ENCODE assay signal across 25 cellular contexts in genomic region chr16:77581706-77582105, GRCh38.
"Had no signal": no experiment of that assay in that cellular context is flagged by ENCODE, and none has a peak within 500 bp of the region (broad histone marks: within the 10 kb centered on the region; RNA-seq: fewer than 3 reads in every experiment).

No MANE protein-coding gene starts in this region.

- ATAC-seq: activated CD8-positive, alpha-beta T cell treated with anti-CD3 and anti-CD28 coated beads for 36 hours; activated naive CD4-positive, alpha-beta T cell treated with anti-CD3 and anti-CD28 coated beads, Interleukin-2, amount 50 U/mL, for 72 hours; stimulated activated naive B cell treated with anti-CD40 and anti-IgM and Interleukin-4, amounts not matched to agents 10 μg/mL and 1 μg/mL and 100 μg/mL, for 72 hours; T-cell had no signal

- H3K9me3 ChIP-seq: esophagus squamous epithelium, stomach had no signal

- H3K27ac ChIP-seq: breast epithelium, epithelial cell of prostate, esophagus squamous epithelium, left ventricle myocardium inferior, stomach, tibial nerve had no signal

- H3K4me1 ChIP-seq: breast epithelium, esophagus squamous epithelium, stomach, tibial nerve had no signal

- H3K4me3 ChIP-seq: breast epithelium, esophagus squamous epithelium, heart right ventricle, left ventricle myocardium inferior, lung, stomach, tibial nerve had no signal

- H3K27me3 ChIP-seq: breast epithelium, tibial nerve had no signal

- H3K36me3 ChIP-seq: breast epithelium, esophagus squamous epithelium, heart right ventricle, left ventricle myocardium inferior, stomach, tibial nerve had no signal

- DNase-seq: activated B cell treated with CpG ODN at 0.5 μM for 24 hours; activated CD4-positive, alpha-beta T cell treated with anti-CD3 and anti-CD28 coated beads, Interleukin-2, amount 50 U/mL, for 1 hour; activated CD8-positive, alpha-beta T cell treated with anti-CD3 and anti-CD28 coated beads for 36 hours; activated naive CD4-positive, alpha-beta T cell; activated T-cell treated with anti-CD3 and anti-CD28 coated beads, Interleukin-2, amount 50 U/mL, for 48 hours; aorta; central memory CD4-positive, alpha-beta T cell; dermis blood vessel endothelial cell; effector CD8-positive, alpha-beta T cell; esophagus squamous epithelium; foreskin fibroblast; heart right ventricle; left ventricle myocardium inferior; posterior cingulate gyrus; right cardiac atrium; stimulated activated CD4-positive, alpha-beta T cell treated with anti-CD3 and anti-CD28 coated beads, Interleukin-15, amount 100 ng/mL, for 24 hours; stimulated activated CD4-positive, alpha-beta T cell treated with anti-CD3 and anti-CD28 coated beads, Interleukin-2, amount 100 ng/mL, for 24 hours; stimulated activated naive B cell treated with anti-CD40 and anti-IgM and Interleukin-4, amounts not matched to agents 10 μg/mL and 1 μg/mL and 100 μg/mL, for 72 hours; stomach; T-cell had no signal
